34 cellular contexts compared by ENCODE assay signal in the genomic region with DNA sequence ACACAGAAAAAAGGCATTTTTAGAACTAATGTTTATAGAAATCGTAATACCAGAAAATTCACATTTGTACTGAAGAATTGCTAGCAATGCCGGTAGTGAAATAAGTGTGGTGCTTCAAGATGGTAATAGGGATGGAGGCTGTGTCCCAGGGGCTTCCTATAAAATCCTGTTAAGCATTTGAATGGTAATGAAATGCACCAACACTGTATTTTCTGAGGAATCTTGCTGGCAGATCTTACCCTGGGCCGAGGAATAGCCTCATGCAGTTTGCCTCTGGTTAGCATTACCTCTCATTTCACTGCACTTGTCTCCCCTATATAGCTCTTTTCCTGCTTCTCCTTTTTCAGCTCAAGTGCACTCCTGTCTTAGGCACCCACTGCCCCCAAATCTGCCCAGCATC.
"Had no signal": no experiment of that assay in that cellular context is flagged by ENCODE, and none has a peak within 500 bp of the region (broad histone marks: within the 10 kb centered on the region; RNA-seq: fewer than 3 reads in every experiment).

No MANE protein-coding gene starts in this region.

- H3K27me3 Mint-ChIP-seq: activated CD4-positive, alpha-beta memory T cell treated with anti-CD3 and anti-CD28 coated beads for 36 hours; activated CD4-positive, alpha-beta T cell treated with anti-CD3 and anti-CD28 coated beads for 36 hours; activated CD8-positive, alpha-beta memory T cell treated with anti-CD3 and anti-CD28 coated beads, Interleukin-2, amount 10 ng/mL, durations not matched to agents 7 days and 5 days; activated naive CD4-positive, alpha-beta T cell treated with anti-CD3 and anti-CD28 coated beads, Interleukin-2, amount 10 ng/mL, durations not matched to agents 7 days and 5 days; activated naive CD8-positive, alpha-beta T cell treated with anti-CD3 and anti-CD28 coated beads, Interleukin-2, amount 10 ng/mL, durations not matched to agents 7 days and 5 days; activated T-cell treated with anti-CD3 and anti-CD28 coated beads, Interleukin-2, amount 50 U/mL, for 24 hours; brain; dendritic cell treated with granulocyte-macrophage colony-stimulating factor and Interleukin-4, amounts not matched to agents 40 ng/mL and 50 ng/mL, for 4 days; T-helper 17 cell had no signal

- H3K27ac ChIP-seq: ascending aorta, breast epithelium, cardiac muscle cell, coronary artery, dorsolateral prefrontal cortex, WERI-Rb-1 had no signal

- H3K9me3 Mint-ChIP-seq: activated CD4-positive, alpha-beta memory T cell treated with anti-CD3 and anti-CD28 coated beads for 36 hours; activated naive CD4-positive, alpha-beta T cell treated with anti-CD3 and anti-CD28 coated beads, Interleukin-2, amount 10 ng/mL, durations not matched to agents 7 days and 5 days; activated naive CD4-positive, alpha-beta T cell treated with anti-CD3 and anti-CD28 coated beads, Interleukin-2, amount 50 U/mL, for 72 hours; activated T-cell treated with anti-CD3 and anti-CD28 coated beads, Interleukin-2, amount 50 U/mL, for 24 hours; activated T-cell treated with anti-CD3 and anti-CD28 coated beads, Interleukin-2, amount 50 U/mL, for 72 hours; brain; dendritic cell treated with granulocyte-macrophage colony-stimulating factor and Interleukin-4, amounts not matched to agents 40 ng/mL and 50 ng/mL, for 4 days; endodermal cell; T-helper 2 cell treated with Interferon-gamma antibody and Interleukin-4, amounts not matched to agents 5 μg/mL and 100 μg/mL, for 36 hours had no signal

- H3K4me3 Mint-ChIP-seq: activated CD4-positive, alpha-beta memory T cell treated with anti-CD3 and anti-CD28 coated beads for 36 hours; activated CD4-positive, alpha-beta T cell treated with anti-CD3 and anti-CD28 coated beads for 36 hours; activated CD4-positive, alpha-beta T cell treated with anti-CD3 and anti-CD28 coated beads, Interleukin-2, amount 10 ng/mL, durations not matched to agents 24 days and 14 days; activated CD8-positive, alpha-beta memory T cell treated with anti-CD3 and anti-CD28 coated beads, Interleukin-2, amount 10 ng/mL, durations not matched to agents 7 days and 5 days; activated CD8-positive, alpha-beta T cell treated with anti-CD3 and anti-CD28 coated beads, Interleukin-2, amount 10 ng/mL, durations not matched to agents 7 days and 5 days; activated naive CD4-positive, alpha-beta T cell treated with anti-CD3 and anti-CD28 coated beads, Interleukin-2, amount 10 ng/mL, durations not matched to agents 7 days and 5 days; activated naive CD8-positive, alpha-beta T cell treated with anti-CD3 and anti-CD28 coated beads, Interleukin-2, amount 10 ng/mL, durations not matched to agents 7 days and 5 days; activated T-cell treated with anti-CD3 and anti-CD28 coated beads, Interleukin-2, amount 50 U/mL, for 24 hours; activated T-cell treated with anti-CD3 and anti-CD28 coated beads, Interleukin-2, amount 50 U/mL, for 72 hours; brain; dendritic cell treated with granulocyte-macrophage colony-stimulating factor and Interleukin-4, amounts not matched to agents 40 ng/mL and 50 ng/mL, for 4 days; endodermal cell; T-helper 17 cell; T-helper 2 cell treated with Interferon-gamma antibody and Interleukin-4, amounts not matched to agents 5 μg/mL and 100 μg/mL, for 36 hours had no signal

- H3K9me3 ChIP-seq: ascending aorta, breast epithelium had no signal

- ATAC-seq: activated CD4-positive, alpha-beta T cell treated with anti-CD3 and anti-CD28 coated beads for 36 hours; activated CD8-positive, alpha-beta memory T cell treated with anti-CD3 and anti-CD28 coated beads, Interleukin-2, amount 10 ng/mL, durations not matched to agents 7 days and 5 days; activated CD8-positive, alpha-beta T cell treated with anti-CD3 and anti-CD28 coated beads, Interleukin-2, amount 10 ng/mL, durations not matched to agents 7 days and 5 days; activated naive CD4-positive, alpha-beta T cell treated with anti-CD3 and anti-CD28 coated beads, Interleukin-2, amount 50 U/mL, for 72 hours; activated T-cell treated with anti-CD3 and anti-CD28 coated beads, Interleukin-2, amount 50 U/mL, for 72 hours; esophagus mucosa; T-helper 17 cell had no signal

- H3K4me3 ChIP-seq: ascending aorta, breast epithelium, cardiac muscle cell, coronary artery, dorsolateral prefrontal cortex had no signal

- FAIRE-seq: frontal cortex had no signal

- H3K27ac Mint-ChIP-seq: activated CD4-positive, alpha-beta memory T cell treated with anti-CD3 and anti-CD28 coated beads for 36 hours; activated CD4-positive, alpha-beta T cell treated with anti-CD3 and anti-CD28 coated beads for 36 hours; activated CD4-positive, alpha-beta T cell treated with anti-CD3 and anti-CD28 coated beads, Interleukin-2, amount 10 ng/mL, durations not matched to agents 24 days and 14 days; activated CD8-positive, alpha-beta memory T cell treated with anti-CD3 and anti-CD28 coated beads, Interleukin-2, amount 10 ng/mL, durations not matched to agents 7 days and 5 days; activated CD8-positive, alpha-beta T cell treated with anti-CD3 and anti-CD28 coated beads, Interleukin-2, amount 10 ng/mL, durations not matched to agents 7 days and 5 days; activated naive CD4-positive, alpha-beta T cell treated with anti-CD3 and anti-CD28 coated beads, Interleukin-2, amount 10 ng/mL, durations not matched to agents 7 days and 5 days; activated naive CD4-positive, alpha-beta T cell treated with anti-CD3 and anti-CD28 coated beads, Interleukin-2, amount 50 U/mL, for 72 hours; activated naive CD8-positive, alpha-beta T cell treated with anti-CD3 and anti-CD28 coated beads, Interleukin-2, amount 10 ng/mL, durations not matched to agents 7 days and 5 days; activated T-cell treated with anti-CD3 and anti-CD28 coated beads, Interleukin-2, amount 50 U/mL, for 24 hours; activated T-cell treated with anti-CD3 and anti-CD28 coated beads, Interleukin-2, amount 50 U/mL, for 72 hours; dendritic cell treated with granulocyte-macrophage colony-stimulating factor and Interleukin-4, amounts not matched to agents 40 ng/mL and 50 ng/mL, for 4 days; endodermal cell; T-helper 17 cell; T-helper 2 cell treated with Interferon-gamma antibody and Interleukin-4, amounts not matched to agents 5 μg/mL and 100 μg/mL, for 36 hours had no signal

- H3K4me1 ChIP-seq: breast epithelium had no signal

- H3K36me3 Mint-ChIP-seq: activated CD4-positive, alpha-beta memory T cell treated with anti-CD3 and anti-CD28 coated beads for 36 hours; activated CD8-positive, alpha-beta memory T cell treated with anti-CD3 and anti-CD28 coated beads, Interleukin-2, amount 10 ng/mL, durations not matched to agents 7 days and 5 days; activated naive CD4-positive, alpha-beta T cell treated with anti-CD3 and anti-CD28 coated beads, Interleukin-2, amount 10 ng/mL, durations not matched to agents 7 days and 5 days; activated naive CD4-positive, alpha-beta T cell treated with anti-CD3 and anti-CD28 coated beads, Interleukin-2, amount 50 U/mL, for 72 hours; activated naive CD8-positive, alpha-beta T cell treated with anti-CD3 and anti-CD28 coated beads, Interleukin-2, amount 10 ng/mL, durations not matched to agents 7 days and 5 days had no signal

- DNase-seq: activated CD4-positive, alpha-beta memory T cell treated with anti-CD3 and anti-CD28 coated beads for 36 hours; activated CD4-positive, alpha-beta T cell treated with anti-CD3 and anti-CD28 coated beads for 36 hours; activated CD4-positive, alpha-beta T cell treated with anti-CD3 and anti-CD28 coated beads, Interleukin-2, amount 10 ng/mL, durations not matched to agents 24 days and 14 days; activated CD4-positive, CD25-positive, alpha-beta regulatory T cell; activated CD4-positive, CD25-positive, alpha-beta regulatory T cell treated with anti-CD3 and anti-CD28 coated beads, Interleukin-2, amount 50 U/mL, for 72 hours; activated CD8-positive, alpha-beta memory T cell treated with anti-CD3 and anti-CD28 coated beads, Interleukin-2, amount 10 ng/mL, durations not matched to agents 7 days and 5 days; activated CD8-positive, alpha-beta memory T cell treated with anti-CD3 and anti-CD28 coated beads, Interleukin-2, amount 50 U/mL, for 4 hours; activated CD8-positive, alpha-beta T cell treated with anti-CD3 and anti-CD28 coated beads, Interleukin-2, amount 10 ng/mL, durations not matched to agents 7 days and 5 days; activated gamma-delta T cell; activated naive CD4-positive, alpha-beta T cell; activated naive CD4-positive, alpha-beta T cell treated with anti-CD3 and anti-CD28 coated beads, Interleukin-2, amount 10 ng/mL, durations not matched to agents 7 days and 5 days; activated naive CD8-positive, alpha-beta T cell treated with anti-CD3 and anti-CD28 coated beads, Interleukin-2, amount 10 ng/mL, durations not matched to agents 7 days and 5 days; activated T-cell treated with anti-CD3 and anti-CD28 coated beads, Interleukin-2, amount 50 U/mL, for 24 hours; activated T-cell treated with anti-CD3 and anti-CD28 coated beads, Interleukin-2, amount 50 U/mL, for 72 hours; central memory CD4-positive, alpha-beta T cell; cerebellar nuclear complex; dorsolateral prefrontal cortex; effector memory CD4-positive, alpha-beta T cell; endodermal cell; foreskin fibroblast; head of caudate nucleus; T-helper 17 cell; T1000; WERI-Rb-1 had no signal

- H3K27me3 ChIP-seq: ascending aorta, breast epithelium, cardiac muscle cell, dorsolateral prefrontal cortex had no signal

- H3K4me1 Mint-ChIP-seq: activated CD4-positive, alpha-beta T cell treated with anti-CD3 and anti-CD28 coated beads for 36 hours; activated CD4-positive, alpha-beta T cell treated with anti-CD3 and anti-CD28 coated beads, Interleukin-2, amount 10 ng/mL, durations not matched to agents 24 days and 14 days; activated CD8-positive, alpha-beta memory T cell treated with anti-CD3 and anti-CD28 coated beads, Interleukin-2, amount 10 ng/mL, durations not matched to agents 7 days and 5 days; activated naive CD4-positive, alpha-beta T cell treated with anti-CD3 and anti-CD28 coated beads, Interleukin-2, amount 10 ng/mL, durations not matched to agents 7 days and 5 days; activated naive CD8-positive, alpha-beta T cell treated with anti-CD3 and anti-CD28 coated beads, Interleukin-2, amount 10 ng/mL, durations not matched to agents 7 days and 5 days; T-helper 17 cell had no signal

- H3K36me3 ChIP-seq: breast epithelium, cardiac muscle cell, WERI-Rb-1 had no signal
